Comparison of ENCODE assay signal across 25 cellular contexts in the genomic region with DNA sequence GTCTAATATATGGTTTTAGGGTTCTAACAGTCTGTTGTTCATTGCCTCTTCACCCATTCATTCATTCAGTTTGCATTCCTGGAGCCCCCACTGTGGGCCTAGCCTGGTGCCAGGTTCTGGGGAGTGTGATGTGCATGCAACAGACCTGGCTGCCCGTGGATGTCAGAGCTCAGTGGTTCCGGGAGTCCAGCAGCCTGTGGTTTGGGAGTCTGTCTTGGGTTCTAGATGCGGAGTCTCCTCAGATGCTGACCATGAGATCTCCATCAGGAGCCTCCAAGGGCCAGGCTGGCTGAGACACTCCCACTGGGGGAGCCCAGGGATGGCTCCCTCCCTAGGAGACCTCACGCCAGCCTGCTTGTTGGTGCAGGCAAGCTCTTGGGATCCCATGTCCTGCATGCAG.
"Had no signal": no experiment of that assay in that cellular context is flagged by ENCODE, and none has a peak within 500 bp of the region (broad histone marks: within the 10 kb centered on the region; RNA-seq: fewer than 3 reads in every experiment).

No MANE protein-coding gene starts in this region.

- H3K36me3 ChIP-seq: neutrophil, ovary, sigmoid colon, suprapubic skin, tibial artery, transverse colon, vagina had no signal

- H3K9me3 ChIP-seq: neutrophil, ovary, psoas muscle, right lobe of liver, sigmoid colon, suprapubic skin, testis, tibial artery, transverse colon, vagina had no signal

- H3K27ac ChIP-seq: neutrophil, ovary, parathyroid adenoma, psoas muscle, right lobe of liver, sigmoid colon, suprapubic skin, testis, tibial artery, transverse colon, vagina had no signal

- DNase-seq: naive thymus-derived CD8-positive, alpha-beta T cell; nephron progenitor cell; nucleus accumbens; ovary; psoas muscle; right cardiac atrium; right lobe of liver; sigmoid colon; small intestine; stimulated activated CD4-positive, alpha-beta T cell treated with anti-CD3 and anti-CD28 coated beads, Interleukin-12 subunit alpha, Interleukin-12 subunit beta, amount 100 ng/mL, for 4 hours; stimulated activated CD4-positive, alpha-beta T cell treated with anti-CD3 and anti-CD28 coated beads, Interleukin-1b, Interleukin-23, amount 100 ng/mL, for 48 hours; stimulated activated CD4-positive, alpha-beta T cell treated with anti-CD3 and anti-CD28 coated beads, Interleukin-4, amount 100 ng/mL, for 1 hour; stimulated activated CD4-positive, alpha-beta T cell treated with anti-CD3 and anti-CD28 coated beads, Interleukin-4, amount 100 ng/mL, for 4 hours; stimulated activated CD8-positive, alpha-beta memory T cell treated with anti-CD3 and anti-CD28 coated beads, Interleukin-4, amount 100 ng/mL, for 48 hours; stimulated activated naive CD4-positive, alpha-beta T cell; stimulated activated naive CD8-positive, alpha-beta T cell treated with anti-CD3 and anti-CD28 coated beads, Interleukin-15, amount 100 ng/mL, for 72 hours; stimulated activated naive CD8-positive, alpha-beta T cell treated with anti-CD3 and anti-CD28 coated beads, Interleukin-15, Interleukin-2, amounts not matched to agents 100 U/mL and 50 U/mL, for 24 hours; substantia nigra; testis; tibial artery; transverse colon had no signal

- H3K4me1 ChIP-seq: parathyroid adenoma, psoas muscle, right lobe of liver, sigmoid colon, suprapubic skin, testis, tibial artery, transverse colon, vagina had no signal

- H3K27me3 ChIP-seq: ovary, right lobe of liver, suprapubic skin, testis, transverse colon, vagina had no signal

- H3K4me3 ChIP-seq: ovary, psoas muscle, right lobe of liver, sigmoid colon, suprapubic skin, testis, tibial artery, transverse colon, vagina had no signal

- H3K9ac ChIP-seq: parathyroid adenoma had no signal
